Comparison of ENCODE assay signal across 9 cellular contexts in genomic region chr16:30094541-30095165, GRCh38. TPM values are rescaled to one million over a fixed set of nuclear protein-coding genes. Genes with fewer than 3 reads are reported as not detected.
DNase-seq lines count a peak whose midpoint lies in the region; TF ChIP-seq lines count a peak whose summit lies in the region.
"Had no signal": no experiment of that assay in that cellular context is flagged by ENCODE, and none has a peak within 500 bp of the region (broad histone marks: within the 10 kb centered on the region; RNA-seq: fewer than 3 reads in every experiment).

No MANE protein-coding gene starts in this region.

- peaks cover 47% of the 10 kb centered on the region for H3K36me3 Mint-ChIP-seq in activated CD4-positive, alpha-beta T cell treated with anti-CD3 and anti-CD28 coated beads, Interleukin-2, amount 10 ng/mL, durations not matched to agents 7 days and 5 days (ENCODE audit: low read depth)

- 82 to 89% methylated on average over 11 of the region's 11 CpGs for WGBS in thyroid gland, 2 donors

- POLR2A ChIA-PET in activated CD4-positive, alpha-beta T cell treated with anti-CD3 and anti-CD28 coated beads, Interleukin-2, amount 10 ng/mL, durations not matched to agents 7 days and 5 days (lab: Charles Lee) = no interaction called here

- TF ChIP-seq POLR2A in thyroid gland (IDR thresholded peaks at IDR 0.05) = no peak

- H3K4me1 Mint-ChIP-seq in activated CD4-positive, alpha-beta T cell treated with anti-CD3 and anti-CD28 coated beads, Interleukin-2, amount 10 ng/mL, durations not matched to agents 7 days and 5 days = peaks cover 58% of the 10 kb centered on the region

- H3K27me3 Mint-ChIP-seq in activated CD4-positive, alpha-beta T cell treated with anti-CD3 and anti-CD28 coated beads, Interleukin-2, amount 10 ng/mL, durations not matched to agents 7 days and 5 days = no peaks in the 10 kb centered on the region

- peaks cover 5 to 12% of the 10 kb centered on the region in 2 donors for H3K36me3 ChIP-seq in thyroid gland

- peak overlapping the region; percentile 73 to 86 for H3K4me3 ChIP-seq in cardiac fibroblast (replicated peaks in 1 of 2; ENCODE audit: low read depth in 2 of 2, low read length in 2 of 2)
- H3K4me3 ChIP-seq in mononuclear cell (ENCODE audit: low read length) = peak overlapping the region; percentile 74
- peak overlapping the region in 1 of 3 donors; percentile 78 for H3K4me3 ChIP-seq in thyroid gland (replicated peaks in 1 of 3)

- H3K27me3 ChIP-seq in mononuclear cell (ENCODE audit: insufficient read depth, low read length) = no peaks in the 10 kb centered on the region
- no peaks in the 10 kb centered on the region for H3K27me3 ChIP-seq in thyroid gland

- CTCF ChIA-PET in activated CD4-positive, alpha-beta T cell treated with anti-CD3 and anti-CD28 coated beads, Interleukin-2, amount 10 ng/mL, durations not matched to agents 7 days and 5 days (lab: Charles Lee) = interaction anchor here (0.6 to 8.0 kb wide), 4 partner anchors 16 to 357 kb away, joined by 3 to 112 read pairs (median 25); partner anchors contain the start of genes ALDOA, GDPD3 and PPP4C

- DNase-seq in activated CD4-positive, alpha-beta T cell treated with anti-CD3 and anti-CD28 coated beads, Interleukin-2, amount 10 ng/mL, durations not matched to agents 7 days and 5 days = no peak
- no peak for DNase-seq in activated CD4-positive, alpha-beta T cell treated with anti-CD3 and anti-CD28 coated beads, Interleukin-2, amount 50 U/mL, for 4 hours
- DNase-seq in cardiac fibroblast (ENCODE audit: low read depth in 2 of 2) (no peak), thyroid gland (no peak), GM13977 (ENCODE audit: low spot score) (no peak), COR-L47 (lab: John Stamatoyannopoulos, UW) (no peak)
- no peak for DNase-seq in activated CD4-positive, CD25-positive, alpha-beta regulatory T cell (lab: John Stamatoyannopoulos, UW)
- DNase-seq: ACHN had no signal

- peaks cover 21% of the 10 kb centered on the region for H3K9me3 Mint-ChIP-seq in activated CD4-positive, alpha-beta T cell treated with anti-CD3 and anti-CD28 coated beads, Interleukin-2, amount 10 ng/mL, durations not matched to agents 7 days and 5 days

- H3K4me3 Mint-ChIP-seq in activated CD4-positive, alpha-beta T cell treated with anti-CD3 and anti-CD28 coated beads, Interleukin-2, amount 10 ng/mL, durations not matched to agents 7 days and 5 days = peak overlapping the region; percentile 83

- in situ Hi-C loops in GM13977 (cut with MboI; ENCODE audit: low pct_unique_long_range_greater_than_20kb, low sequenced_read_pairs, unreplicated experiment) = no loop called here

- intact Hi-C loops in thyroid gland (cut with DNase I) = no loop called here

- TF ChIP-seq CTCF in cardiac fibroblast (IDR thresholded peaks at IDR 0.05; ENCODE audit: low read depth, low read length) (no peak), thyroid gland (IDR thresholded peaks at IDR 0.05) (no peak), GM13977 (IDR thresholded peaks at IDR 0.05; ENCODE audit: extremely low read depth, insufficient read depth, missing control alignments) (no peak)

- H3K9me3 ChIP-seq in mononuclear cell (ENCODE audit: low read depth, low read length) (peaks cover 22% of the 10 kb centered on the region), thyroid gland (no peaks in the 10 kb centered on the region)

- H3K27ac Mint-ChIP-seq in activated CD4-positive, alpha-beta T cell treated with anti-CD3 and anti-CD28 coated beads, Interleukin-2, amount 10 ng/mL, durations not matched to agents 7 days and 5 days = peak overlapping the region; percentile 92

- H3K4me1 ChIP-seq in mononuclear cell (ENCODE audit: insufficient read depth, low read length) (peaks cover 61% of the 10 kb centered on the region), thyroid gland (peaks cover 39 to 45% of the 10 kb centered on the region in 2 donors)

- H3K27ac ChIP-seq in thyroid gland = peak overlapping the region; percentile 82 to 92 (median 88)

RNA-seq across cellular contexts. Expression of gene YPEL3, which starts 1.4 kb away (rescaled TPM):
- total RNA-seq in activated CD4-positive, alpha-beta T cell treated with anti-CD3 and anti-CD28 coated beads, Interleukin-2, amount 10 ng/mL, durations not matched to agents 7 days and 5 days = 10 to 100 TPM; 50.7 to 55.4 TPM
- 66.0 TPM for total RNA-seq in mononuclear cell
- 100 to 1,000 TPM in 1 of 4 donors, 10 to 100 TPM in 3; 32.4 to 372 (median 68.0) TPM for total RNA-seq in thyroid gland

RNA-seq across cellular contexts. Expression of gene TBX6, which starts 2.9 kb away (rescaled TPM):
- total RNA-seq in activated CD4-positive, alpha-beta T cell treated with anti-CD3 and anti-CD28 coated beads, Interleukin-2, amount 10 ng/mL, durations not matched to agents 7 days and 5 days = 1 to 10 TPM; 1.2 to 1.7 TPM
- total RNA-seq in mononuclear cell (0.10 TPM), thyroid gland (1 to 10 TPM; 1.6 to 3.3 (median 2.4) TPM)

RNA-seq across cellular contexts. Expression of gene GDPD3, which starts 18.7 kb away (rescaled TPM):
- total RNA-seq in activated CD4-positive, alpha-beta T cell treated with anti-CD3 and anti-CD28 coated beads, Interleukin-2, amount 10 ng/mL, durations not matched to agents 7 days and 5 days = 10 to 100 TPM; 11.8 to 13.2 TPM
- total RNA-seq in mononuclear cell (0.31 TPM), thyroid gland (1 to 10 TPM in 2 of 4 donors, under 1 TPM in 1, not detected in 1; 0.68 to 1.6 (median 1.2) TPM)

RNA-seq across cellular contexts. Expression of gene PPP4C, which starts 18.9 kb away (rescaled TPM):
- 100 to 1,000 TPM; 129 to 136 TPM for total RNA-seq in activated CD4-positive, alpha-beta T cell treated with anti-CD3 and anti-CD28 coated beads, Interleukin-2, amount 10 ng/mL, durations not matched to agents 7 days and 5 days
- total RNA-seq in mononuclear cell = 79.7 TPM
- total RNA-seq in thyroid gland = 10 to 100 TPM; 43.6 to 59.9 (median 50.8) TPM

RNA-seq across cellular contexts. Expression of gene MAPK3, which starts 28.4 kb away (rescaled TPM):
- 10 to 100 TPM; 65.4 to 69.2 TPM for total RNA-seq in activated CD4-positive, alpha-beta T cell treated with anti-CD3 and anti-CD28 coated beads, Interleukin-2, amount 10 ng/mL, durations not matched to agents 7 days and 5 days
- total RNA-seq in mononuclear cell (26.1 TPM), thyroid gland (10 to 100 TPM; 31.5 to 90.6 (median 51.5) TPM)
